Comparison of ENCODE assay signal across 8 cellular contexts in genomic region chr9:97468658-97469448, GRCh38. TPM values are rescaled to one million over a fixed set of nuclear protein-coding genes. Genes with fewer than 3 reads are reported as not detected.
DNase-seq lines count a peak whose midpoint lies in the region; ATAC-seq and TF ChIP-seq lines count a peak whose summit lies in the region.

No MANE protein-coding gene starts in this region.

- no peak overlapping the region for H2BK120ac ChIP-seq in trophoblast cell (ENCODE audit: insufficient read depth, low read length, poor library complexity)

- H3K36me3 ChIP-seq in OCI-LY3 (replicated peaks; ENCODE audit: low read depth, low read length) (no peaks in the 10 kb centered on the region), trophoblast cell (ENCODE audit: control insufficient read depth in 1 of 2, insufficient read depth in 2 of 2, low read length in 2 of 2) (no peaks in the 10 kb centered on the region)

- no peak overlapping the region for H3K4me3 ChIP-seq in HL-60 (replicated peaks; ENCODE audit: insufficient read depth, low read length)
- no peak overlapping the region for H3K4me3 ChIP-seq in OCI-LY3 (ENCODE audit: low read length)
- H3K4me3 ChIP-seq in trophoblast cell (ENCODE audit: low read depth, low read length): no peak overlapping the region

- no peaks in the 10 kb centered on the region for H3K9me3 Mint-ChIP-seq in activated naive CD4-positive, alpha-beta T cell treated with anti-CD3 and anti-CD28 coated beads, Interleukin-2, amount 50 U/mL, for 72 hours

- no peak overlapping the region for H4K91ac ChIP-seq in trophoblast cell (ENCODE audit: low read depth, low read length)

- 0 out of 2 replicates have a peak overlapping the region, but pooled peaks have one; percentile 6 for H3K9ac ChIP-seq in OCI-LY3 (ENCODE audit: low read length)
- no peak overlapping the region for H3K9ac ChIP-seq in trophoblast cell (ENCODE audit: low read length)

- H2AK5ac ChIP-seq in trophoblast cell (ENCODE audit: low read length): no peak overlapping the region

- H3K36me3 Mint-ChIP-seq in activated naive CD4-positive, alpha-beta T cell treated with anti-CD3 and anti-CD28 coated beads, Interleukin-2, amount 50 U/mL, for 72 hours: no peaks in the 10 kb centered on the region

- H3K27ac ChIP-seq in HL-60 (replicated peaks): no peak overlapping the region
- peak overlapping the region; percentile 58 for H3K27ac ChIP-seq in OCI-LY3 (ENCODE audit: low read length)
- H3K27ac ChIP-seq in trophoblast cell (ENCODE audit: low read depth, low read length): no peak overlapping the region

- H3K23ac ChIP-seq in trophoblast cell (ENCODE audit: low read length): no peak overlapping the region

- peak; percentile 82 for ATAC-seq in GM21515 (IDR thresholded peaks at IDR 0.05; ENCODE audit: unreplicated experiment)
- ATAC-seq in activated naive CD4-positive, alpha-beta T cell treated with anti-CD3 and anti-CD28 coated beads, Interleukin-2, amount 50 U/mL, for 72 hours: peak; percentile 72 to 88
- ATAC-seq in Right ventricle myocardium inferior: peak; percentile 96
- ATAC-seq in GM18520 (IDR thresholded peaks at IDR 0.05; ENCODE audit: unreplicated experiment): no peak

- H4K8ac ChIP-seq in trophoblast cell (ENCODE audit: low read depth, low read length): no peak overlapping the region

- H3K27me3 ChIP-seq in HL-60 (ENCODE audit: insufficient read depth, poor library complexity, severe bottlenecking) (no peaks in the 10 kb centered on the region), OCI-LY3 (ENCODE audit: low read depth, low read length) (no peaks in the 10 kb centered on the region), trophoblast cell (ENCODE audit: insufficient read depth, low read length) (no peaks in the 10 kb centered on the region)

- H2AFZ ChIP-seq in OCI-LY3 (ENCODE audit: low read depth, low read length): 0 out of 2 replicates have a peak overlapping the region, but pooled peaks have one; percentile 3
- H2AFZ ChIP-seq in trophoblast cell (ENCODE audit: insufficient read depth, low read length, poor library complexity): no peak overlapping the region

- no CpG with 5 or more reads among the region's 4 CpGs for WGBS in trophoblast cell (ENCODE audit: extremely low coverage, insufficient coverage, insufficient read length)

- H3K9me3 ChIP-seq in OCI-LY3 (ENCODE audit: insufficient read depth, low read length) (no peaks in the 10 kb centered on the region), trophoblast cell (ENCODE audit: insufficient read depth, low read depth, low read length) (no peaks in the 10 kb centered on the region)

- H3K14ac ChIP-seq in trophoblast cell (ENCODE audit: low read length): no peak overlapping the region

- DNase-seq in ELR (ENCODE audit: low read depth) (peak; percentile 70), HL-60 (ENCODE audit: low read depth in 1 of 2, low spot score in 1 of 2) (peak in 1 of 2 experiments; percentile 61), Right ventricle myocardium inferior (ENCODE audit: missing footprints) (peak; percentile 85), trophoblast cell (peak; percentile 21 to 67)
- DNase-seq in activated naive CD4-positive, alpha-beta T cell treated with anti-CD3 and anti-CD28 coated beads, Interleukin-2, amount 50 U/mL, for 72 hours (ENCODE audit: low spot score in 2 of 2): peak in 1 of 2 donors; percentile 47

- no peak overlapping the region for H3K18ac ChIP-seq in trophoblast cell (ENCODE audit: low read length)

- H3K4me1 ChIP-seq in OCI-LY3 (ENCODE audit: low read length) (peaks cover 16% of the 10 kb centered on the region), trophoblast cell (ENCODE audit: control insufficient read depth in 1 of 2, insufficient read depth in 2 of 2, low read length in 2 of 2) (no peaks in the 10 kb centered on the region)

- no peaks in the 10 kb centered on the region for H4K20me1 ChIP-seq in OCI-LY3 (ENCODE audit: insufficient read depth, low read length)

- H3K79me2 ChIP-seq in OCI-LY3 (ENCODE audit: low read length) (no peaks in the 10 kb centered on the region), trophoblast cell (ENCODE audit: control insufficient read depth, insufficient read depth, low read length, poor library complexity) (no peaks in the 10 kb centered on the region)

- no peak overlapping the region for H2BK5ac ChIP-seq in trophoblast cell (ENCODE audit: low read depth, low read length, poor library complexity)

- H3K4me2 ChIP-seq in OCI-LY3 (ENCODE audit: low read length) (peak overlapping the region; percentile 44), trophoblast cell (ENCODE audit: low read length) (no peak overlapping the region)

- peak overlapping the region in 1 of 2 donors; percentile 8 for H3K27ac Mint-ChIP-seq in activated naive CD4-positive, alpha-beta T cell treated with anti-CD3 and anti-CD28 coated beads, Interleukin-2, amount 50 U/mL, for 72 hours

- no peak overlapping the region for H2BK12ac ChIP-seq in trophoblast cell (ENCODE audit: low read length)

- TF ChIP-seq CTCF in HL-60 (IDR thresholded peaks at IDR 0.05; ENCODE audit: insufficient read depth, low read length): peak; percentile 45
- TF ChIP-seq CTCF in OCI-LY3 (IDR thresholded peaks at IDR 0.05; ENCODE audit: low read depth, low read length): peak; percentile 91

- no peak overlapping the region for H4K12ac ChIP-seq in trophoblast cell (ENCODE audit: low read depth, low read length)

- no peak overlapping the region for H3K4ac ChIP-seq in trophoblast cell (ENCODE audit: low read depth, low read length)

- H3K79me1 ChIP-seq in trophoblast cell (ENCODE audit: low read length): no peaks in the 10 kb centered on the region

- intact Hi-C loops in Right ventricle myocardium inferior (cut with DNase I): loop anchor here (1.0 to 2.0 kb wide), 2 partner anchors 146 to 432 kb away; no protein-coding TSS in a partner anchor

RNA-seq across cellular contexts. Expression of gene TMOD1, which starts 32.6 kb away (rescaled TPM):
- total RNA-seq in activated naive CD4-positive, alpha-beta T cell treated with anti-CD3 and anti-CD28 coated beads, Interleukin-2, amount 50 U/mL, for 72 hours: 1 to 10 TPM in 1 of 2 donors, under 1 TPM in 1; 0.96 to 1.5 TPM
- 192 TPM for total RNA-seq in Right ventricle myocardium inferior
- polyA plus RNA-seq in trophoblast cell (2013): 2.1 and 2.2 TPM in 2 replicates

RNA-seq across cellular contexts. Expression of gene TDRD7, which starts 57.0 kb away (rescaled TPM):
- total RNA-seq in activated naive CD4-positive, alpha-beta T cell treated with anti-CD3 and anti-CD28 coated beads, Interleukin-2, amount 50 U/mL, for 72 hours: 10 to 100 TPM in 1 of 2 donors, 1 to 10 TPM in 1; 5.0 to 12.2 TPM
- total RNA-seq in Right ventricle myocardium inferior: 8.7 TPM
- polyA plus RNA-seq in trophoblast cell (2013): 3.1 and 3.3 TPM in 2 replicates

Comparison
In these comparisons a context has a peak if more than half of its experiments do, and no peak if none do; other contexts are left out.
1. RNA of gene TMOD1, which starts 32.6 kb away (total RNA-seq): 192 TPM in Right ventricle myocardium inferior (single experiment); 0.96 to 1.5 TPM in activated naive CD4-positive, alpha-beta T cell treated with anti-CD3 and anti-CD28 coated beads, Interleukin-2, amount 50 U/mL, for 72 hours; every median in the first group is over 10 times any median in the second.